ENCODE assay signal across 18 cellular contexts in genomic region chr9:133605856-133606721, GRCh38. TPM values are rescaled to one million over a fixed set of nuclear protein-coding genes. Genes with fewer than 3 reads are reported as not detected.
DNase-seq lines count a peak whose midpoint lies in the region; ATAC-seq and TF ChIP-seq lines count a peak whose summit lies in the region.
"Had no signal": no experiment of that assay in that cellular context is flagged by ENCODE, and none has a peak within 500 bp of the region (broad histone marks: within the 10 kb centered on the region; RNA-seq: fewer than 3 reads in every experiment).

No MANE protein-coding gene starts in this region.

- H3K27me3 Mint-ChIP-seq in activated naive CD4-positive, alpha-beta T cell treated with anti-CD3 and anti-CD28 coated beads, Interleukin-2, amount 50 U/mL, for 24 hours = peaks cover 17% of the 10 kb centered on the region
- peaks cover 69% of the 10 kb centered on the region for H3K27me3 Mint-ChIP-seq in chondrocyte (ENCODE audit: low read depth)

- no peak overlapping the region for H2AFZ ChIP-seq in smooth muscle cell (ENCODE audit: low read depth)

- H3K4me1 ChIP-seq in lower lobe of right lung = no peaks in the 10 kb centered on the region
- H3K4me1 ChIP-seq in uterus = peaks cover 0 to 4% of the 10 kb centered on the region in 2 donors
- H3K4me1 ChIP-seq in smooth muscle cell (ENCODE audit: low read depth) = no peaks in the 10 kb centered on the region
- H3K4me1 ChIP-seq: HAP-1, Peyer's patch had no signal

- H3K9ac ChIP-seq in smooth muscle cell (ENCODE audit: low read depth) = no peak overlapping the region

- H3K9me3 ChIP-seq in lower lobe of right lung (no peaks in the 10 kb centered on the region), uterus (no peaks in the 10 kb centered on the region), smooth muscle cell (replicated peaks; ENCODE audit: low read depth) (no peaks in the 10 kb centered on the region)
- H3K9me3 ChIP-seq: HAP-1, MG63, Peyer's patch, SJCRH30 had no signal

- intact Hi-C loops in lower lobe of right lung (cut with DNase I) (no loop called here), uterus (cut with DNase I; ENCODE audit: low total_unique reads) (no loop called here)

- H3K4me3 Mint-ChIP-seq in activated naive CD4-positive, alpha-beta T cell treated with anti-CD3 and anti-CD28 coated beads, Interleukin-2, amount 50 U/mL, for 24 hours = no peak overlapping the region
- H3K4me3 Mint-ChIP-seq in chondrocyte (ENCODE audit: unreplicated experiment) = no peak overlapping the region
- H3K4me3 Mint-ChIP-seq: CD4-positive, CD25-positive, alpha-beta regulatory T cell had no signal

- no peak for ATAC-seq in activated naive CD4-positive, alpha-beta T cell treated with anti-CD3 and anti-CD28 coated beads, Interleukin-2, amount 50 U/mL, for 72 hours
- ATAC-seq in lower lobe of right lung (no peak), HG03354 (IDR thresholded peaks at IDR 0.05; ENCODE audit: poor library complexity, severe bottlenecking, unreplicated experiment) (no peak)

- no peaks in the 10 kb centered on the region for H3K79me2 ChIP-seq in smooth muscle cell (ENCODE audit: low read depth)

- TF ChIP-seq CTCF in chondrocyte (IDR thresholded peaks at IDR 0.05) (no peak), lower lobe of right lung (IDR thresholded peaks at IDR 0.05) (no peak), uterus (IDR thresholded peaks at IDR 0.05) (no peak), smooth muscle cell (IDR thresholded peaks at IDR 0.05; ENCODE audit: borderline replicate concordance, insufficient read depth, poor library complexity, severe bottlenecking) (no peak)

- DNase-seq in activated naive CD4-positive, alpha-beta T cell treated with anti-CD3 and anti-CD28 coated beads, Interleukin-2, amount 50 U/mL, for 72 hours (ENCODE audit: low spot score in 2 of 2) = no peak
- DNase-seq in NCI-H1092 (lab: John Stamatoyannopoulos, UW) = peak; percentile 32
- DNase-seq in chondrocyte (ENCODE audit: low spot score) = peak; percentile 60
- DNase-seq in lower lobe of right lung = peak; percentile 26
- no peak for DNase-seq in uterus
- DNase-seq in smooth muscle cell (lab: John Stamatoyannopoulos, UW; ENCODE audit: unreplicated experiment) = no peak
- DNase-seq: CD4-positive, CD25-positive, alpha-beta regulatory T cell; Kasumi-1; MG63; NCI-H146; NCI-H2081 treated with DMSO at 0.1 percent for 48 hours; Peyer's patch; SJCRH30 had no signal

- 85% methylated on average over 17 of the region's 17 CpGs for WGBS in smooth muscle cell (ENCODE audit: low lambda C conversion rate)

- no peaks in the 10 kb centered on the region for H3F3A ChIP-seq in smooth muscle cell (ENCODE audit: low read depth)

- H3K36me3 ChIP-seq in lower lobe of right lung (no peaks in the 10 kb centered on the region), uterus (no peaks in the 10 kb centered on the region), smooth muscle cell (ENCODE audit: low read depth) (no peaks in the 10 kb centered on the region)
- H3K36me3 ChIP-seq: HAP-1, MG63, Peyer's patch, SJCRH30 had no signal

- H4K20me1 ChIP-seq in smooth muscle cell (ENCODE audit: low read depth) = no peaks in the 10 kb centered on the region

- H3K9me3 Mint-ChIP-seq in activated naive CD4-positive, alpha-beta T cell treated with anti-CD3 and anti-CD28 coated beads, Interleukin-2, amount 50 U/mL, for 24 hours = no peaks in the 10 kb centered on the region
- H3K9me3 Mint-ChIP-seq in activated naive CD4-positive, alpha-beta T cell treated with anti-CD3 and anti-CD28 coated beads, Interleukin-2, amount 50 U/mL, for 72 hours = no peaks in the 10 kb centered on the region
- no peaks in the 10 kb centered on the region for H3K9me3 Mint-ChIP-seq in chondrocyte (ENCODE audit: low read depth)

- no peak for TF ChIP-seq POLR2A in uterus (IDR thresholded peaks at IDR 0.05)

- no peak overlapping the region for H3K4me2 ChIP-seq in smooth muscle cell

- H3K27ac Mint-ChIP-seq in activated naive CD4-positive, alpha-beta T cell treated with anti-CD3 and anti-CD28 coated beads, Interleukin-2, amount 50 U/mL, for 24 hours = peak overlapping the region; percentile 41
- H3K27ac Mint-ChIP-seq in activated naive CD4-positive, alpha-beta T cell treated with anti-CD3 and anti-CD28 coated beads, Interleukin-2, amount 50 U/mL, for 72 hours = no peak overlapping the region
- no peak overlapping the region for H3K27ac Mint-ChIP-seq in chondrocyte (ENCODE audit: unreplicated experiment)
- H3K27ac Mint-ChIP-seq: CD4-positive, CD25-positive, alpha-beta regulatory T cell had no signal

- H3K36me3 Mint-ChIP-seq in activated naive CD4-positive, alpha-beta T cell treated with anti-CD3 and anti-CD28 coated beads, Interleukin-2, amount 50 U/mL, for 24 hours = no peaks in the 10 kb centered on the region
- H3K36me3 Mint-ChIP-seq in activated naive CD4-positive, alpha-beta T cell treated with anti-CD3 and anti-CD28 coated beads, Interleukin-2, amount 50 U/mL, for 72 hours = peaks cover 0 to 4% of the 10 kb centered on the region in 2 donors
- H3K36me3 Mint-ChIP-seq in chondrocyte (ENCODE audit: low read depth) = no peaks in the 10 kb centered on the region
- H3K36me3 Mint-ChIP-seq: CD4-positive, CD25-positive, alpha-beta regulatory T cell had no signal

- peaks cover 10% of the 10 kb centered on the region for H3K4me1 Mint-ChIP-seq in activated naive CD4-positive, alpha-beta T cell treated with anti-CD3 and anti-CD28 coated beads, Interleukin-2, amount 50 U/mL, for 24 hours
- peaks cover 5% of the 10 kb centered on the region for H3K4me1 Mint-ChIP-seq in chondrocyte (ENCODE audit: low read depth)

- no peak overlapping the region for H3K27ac ChIP-seq in lower lobe of right lung
- no peak overlapping the region for H3K27ac ChIP-seq in uterus
- H3K27ac ChIP-seq in smooth muscle cell (ENCODE audit: low read depth) = no peak overlapping the region
- H3K27ac ChIP-seq: Peyer's patch, SJCRH30 had no signal

- no peak overlapping the region for H3K4me3 ChIP-seq in lower lobe of right lung
- H3K4me3 ChIP-seq in uterus = no peak overlapping the region
- H3K4me3 ChIP-seq in smooth muscle cell = no peak overlapping the region
- H3K4me3 ChIP-seq: HAP-1, MG63, Peyer's patch, SJCRH30 had no signal

- H3K27me3 ChIP-seq in lower lobe of right lung (ENCODE audit: low read depth) = peaks cover 64% of the 10 kb centered on the region
- peaks cover 0 to 6% of the 10 kb centered on the region in 2 donors for H3K27me3 ChIP-seq in uterus
- H3K27me3 ChIP-seq in smooth muscle cell (ENCODE audit: low read depth) = peaks cover 9% of the 10 kb centered on the region

RNA-seq across cellular contexts. Expression of gene FAM163B, which starts 3.1 kb away (rescaled TPM):
- total RNA-seq in activated naive CD4-positive, alpha-beta T cell treated with anti-CD3 and anti-CD28 coated beads, Interleukin-2, amount 50 U/mL, for 72 hours = not detected
- total RNA-seq in chondrocyte = not detected in 3 replicates
- not detected for total RNA-seq in lower lobe of right lung
- not detected for total RNA-seq in uterus
- total RNA-seq in smooth muscle cell = 0.49 and 8.0 TPM in 2 replicates
- 3.4 and 5.0 TPM in 2 replicates for polyA plus RNA-seq in smooth muscle cell
- total RNA-seq: CD4-positive, CD25-positive, alpha-beta regulatory T cell; NCI-H460; Peyer's patch had no signal
- polyA plus RNA-seq: CD4-positive, CD25-positive, alpha-beta regulatory T cell had no signal

RNA-seq across cellular contexts. Expression of gene DBH, which starts 30.1 kb away (rescaled TPM):
- total RNA-seq in activated naive CD4-positive, alpha-beta T cell treated with anti-CD3 and anti-CD28 coated beads, Interleukin-2, amount 50 U/mL, for 72 hours = not detected
- total RNA-seq in chondrocyte (not detected in 3 replicates), lower lobe of right lung (not detected), uterus (1 to 10 TPM in 1 of 4 donors, not detected in 3; 1.3 TPM), smooth muscle cell (not detected in 2 replicates)
- polyA plus RNA-seq in smooth muscle cell = 0.22 and 0.48 TPM in 2 replicates
- total RNA-seq: NCI-H460, OCI-LY7, Peyer's patch had no signal
- polyA plus RNA-seq: CD4-positive, CD25-positive, alpha-beta regulatory T cell had no signal

Comparison
In these comparisons a context has a peak if more than half of its experiments do, and no peak if none do; other contexts are left out.
1. DNase-seq: peak in NCI-H1092 (single experiment), chondrocyte (single experiment) and lower lobe of right lung (single experiment); none in activated naive CD4-positive, alpha-beta T cell treated with anti-CD3 and anti-CD28 coated beads, Interleukin-2, amount 50 U/mL, for 72 hours (0 of 2), uterus (0 of 2) and smooth muscle cell (single experiment).